Comparison of ENCODE assay signal across 8 cellular contexts in genomic region chr1:229270547-229271447, GRCh38.
A peak's percentile ranks its signal among the peaks of the same experiment; 100 is the strongest.
DNase-seq lines count a peak whose midpoint lies in the region; ATAC-seq and TF ChIP-seq lines count a peak whose summit lies in the region.

TSS of gene RAB4A (plus strand) at chr1:229271111. CDS start at chr1:229271340, 229 bp downstream.

- peak within 1 kb of the TSS; percentile 73 for H3K4me3 ChIP-seq in choroid plexus epithelial cell (ENCODE audit: low read depth, low read length)

- peak; percentile 72 for DNase-seq in 8988T
- DNase-seq in NCI-H345 (lab: John Stamatoyannopoulos, UW): peak; percentile 76
- peak; percentile 50 to 55 for DNase-seq in activated CD4-positive, alpha-beta T cell treated with anti-CD3 and anti-CD28 coated beads for 24 hours (ENCODE audit: low read depth in 2 of 2)
- DNase-seq in choroid plexus epithelial cell (ENCODE audit: low read depth): peak; percentile 91
- DNase-seq in kidney tubule cell (ENCODE audit: low spot score): peak; percentile 93
- DNase-seq in stimulated activated CD4-positive, alpha-beta T cell treated with anti-CD3 and anti-CD28 coated beads, Interleukin-1b, Interleukin-23, amount 100 ng/mL, for 1 hour (ENCODE audit: low read depth in 2 of 2): peak; percentile 39 to 51

- ATAC-seq in GM18520 (IDR thresholded peaks at IDR 0.05; ENCODE audit: unreplicated experiment) (peak; percentile 77), HG03045 (IDR thresholded peaks at IDR 0.05; ENCODE audit: unreplicated experiment) (peak; percentile 94)

- no peak for TF ChIP-seq CTCF in choroid plexus epithelial cell (conservative IDR thresholded peaks at IDR 0.05; ENCODE audit: low read depth, low read length)

Comparison
In these comparisons a context has a peak if more than half of its experiments do, and no peak if none do; other contexts are left out.
1. Peak in every context shown above with its lines: DNase-seq, ATAC-seq and H3K4me3 ChIP-seq.